8 cellular contexts compared by ENCODE assay signal in genomic region chr1:230066036-230066435, GRCh38. TPM values are rescaled to one million over a fixed set of nuclear protein-coding genes. Genes with fewer than 3 reads are reported as not detected.
DNase-seq lines count a peak whose midpoint lies in the region; ATAC-seq and TF ChIP-seq lines count a peak whose summit lies in the region.

No MANE protein-coding gene starts in this region.

- intact Hi-C loops in ovary (cut with DNase I), result loop anchor here in 1 of 4 donors (5.0 kb wide), 1 partner anchor 404 kb away; no protein-coding TSS in a partner anchor

- no peaks in the 10 kb centered on the region for H3K9me2 ChIP-seq in DOHH2 (replicated peaks; ENCODE audit: control insufficient read depth, low read length)

- no peak for TF ChIP-seq EP300 in ovary (IDR thresholded peaks at IDR 0.05)

- no peaks in the 10 kb centered on the region for H3F3A ChIP-seq in DOHH2 (ENCODE audit: control insufficient read depth, insufficient read depth)

- DNase-seq in NCI-H2227 (lab: John Stamatoyannopoulos, UW; ENCODE audit: unreplicated experiment) (peak; percentile 4), ovary (no peak), NCI-H524 treated with DMSO at 0.1 percent for 48 hours (lab: John Stamatoyannopoulos, UW) (no peak), GM13976 (ENCODE audit: low spot score) (no peak), NCI-H1436 (lab: John Stamatoyannopoulos, UW) (no peak)

- WGBS in ectodermal cell, 2 experiments, result 79 to 93% methylated on average over 3 to 8 of the region's 8 CpGs
- 10 to 13% (median 10%) methylated on average over 8 of the region's 8 CpGs for WGBS in ovary, 3 donors

- H3K27ac ChIP-seq in DOHH2 (ENCODE audit: low read depth, low read length), result peak overlapping the region; percentile 61
- no peak overlapping the region for H3K27ac ChIP-seq in ectodermal cell (ENCODE audit: insufficient read depth, low read depth, low read length, poor library complexity, severe bottlenecking)
- H3K27ac ChIP-seq in ovary, result peak overlapping the region in 1 of 2 donors; percentile 94

- H4K20me1 ChIP-seq in DOHH2 (ENCODE audit: control insufficient read depth, insufficient read depth, low read depth, low read length), result peaks cover 13% of the 10 kb centered on the region

- in situ Hi-C loops in GM13976 (cut with MboI; ENCODE audit: low sequenced_read_pairs, unreplicated experiment), result no loop called here

- H3K9me3 ChIP-seq in DOHH2 (ENCODE audit: control insufficient read depth, insufficient read depth, low read length) (peaks cover 11% of the 10 kb centered on the region; the same call in 1 of the 2 replicates), ectodermal cell (ENCODE audit: control insufficient read depth, low read length) (no peaks in the 10 kb centered on the region), ovary (no peaks in the 10 kb centered on the region)

- TF ChIP-seq CTCF in DOHH2 (IDR thresholded peaks at IDR 0.05; ENCODE audit: low read depth, low read length, poor library complexity, severe bottlenecking) (no peak), ovary (IDR thresholded peaks at IDR 0.05) (no peak), GM13976 (IDR thresholded peaks at IDR 0.05; ENCODE audit: borderline replicate concordance, control extremely low read depth, extremely low read depth, insufficient read depth, missing control alignments) (no peak)

- H3K79me2 ChIP-seq in DOHH2 (ENCODE audit: control insufficient read depth, low read length), result peaks cover 37% of the 10 kb centered on the region

- H3K4me2 ChIP-seq in DOHH2 (ENCODE audit: low read length), result peak overlapping the region; percentile 86

- H3K36me3 ChIP-seq in DOHH2 (ENCODE audit: control insufficient read depth, low read length) (no peaks in the 10 kb centered on the region), ectodermal cell (ENCODE audit: control insufficient read depth, insufficient read depth, low read length) (no peaks in the 10 kb centered on the region), ovary (no peaks in the 10 kb centered on the region)

- no peak for TF ChIP-seq POLR2A in ovary (IDR thresholded peaks at IDR 0.05)

- H3K4me3 ChIP-seq in DOHH2 (ENCODE audit: low read length), result peak overlapping the region; percentile 79
- H3K4me3 ChIP-seq in ectodermal cell (ENCODE audit: insufficient read depth, low read depth, low read length), result peak overlapping the region; percentile 59
- H3K4me3 ChIP-seq in ovary, result peak overlapping the region; percentile 81

- ATAC-seq in GM19463 (IDR thresholded peaks at IDR 0.05; ENCODE audit: unreplicated experiment), result no peak

- H3K4me1 ChIP-seq in DOHH2 (ENCODE audit: control insufficient read depth, low read length) (peaks cover 28% of the 10 kb centered on the region), ectodermal cell (ENCODE audit: control insufficient read depth, insufficient read depth, low read length) (peaks cover 17% of the 10 kb centered on the region), ovary (ENCODE audit: insufficient read depth) (peaks cover 5% of the 10 kb centered on the region)

- H3K27me3 ChIP-seq in DOHH2 (ENCODE audit: control insufficient read depth, low read length), result no peaks in the 10 kb centered on the region
- H3K27me3 ChIP-seq in ectodermal cell (ENCODE audit: control insufficient read depth, insufficient read depth, low read length, poor library complexity, severe bottlenecking), result peaks cover 16% of the 10 kb centered on the region
- H3K27me3 ChIP-seq in ovary, result no peaks in the 10 kb centered on the region

RNA-seq across cellular contexts. Expression of gene GALNT2, which starts 1.0 kb away (rescaled TPM):
- 91.9 TPM for polyA plus RNA-seq in ectodermal cell (2013, experiment 1 of 4)
- 95.0 TPM for polyA plus RNA-seq in ectodermal cell (2013, experiment 2 of 4)
- polyA plus RNA-seq in ectodermal cell (2013, experiment 3 of 4), result 69.4 TPM
- polyA plus RNA-seq in ectodermal cell (2013, experiment 4 of 4), result 76.2 TPM
- total RNA-seq in ovary, result 10 to 100 TPM; 38.6 to 95.7 (median 83.7) TPM
- 100 to 1,000 TPM in 1 of 2 donors, 10 to 100 TPM in 1; 53.6 to 142 TPM for polyA plus RNA-seq in ovary
